Comparison of ENCODE assay signal across 1 cellular context in genomic region chr7:92830532-92831110, GRCh38.
A peak's percentile ranks its signal among the peaks of the same experiment; 100 is the strongest.
TF ChIP-seq lines count a peak whose summit lies in the region.

No MANE protein-coding gene starts in this region.

TF ChIP-seq in HEK293, 187 proteins besides CTCF, POLR2A, EP300 and RAD21 (continued from another document):
- TF ChIP-seq ATF2 (tag by site-specific recombination; IDR thresholded peaks at IDR 0.05; ENCODE audit: low read depth) (peak; percentile 95), ZNF341 (tag by site-specific recombination; IDR thresholded peaks at IDR 0.05; ENCODE audit: low read depth) (no peak)
